Comparison of ENCODE assay signal across 27 cellular contexts in the genomic region with DNA sequence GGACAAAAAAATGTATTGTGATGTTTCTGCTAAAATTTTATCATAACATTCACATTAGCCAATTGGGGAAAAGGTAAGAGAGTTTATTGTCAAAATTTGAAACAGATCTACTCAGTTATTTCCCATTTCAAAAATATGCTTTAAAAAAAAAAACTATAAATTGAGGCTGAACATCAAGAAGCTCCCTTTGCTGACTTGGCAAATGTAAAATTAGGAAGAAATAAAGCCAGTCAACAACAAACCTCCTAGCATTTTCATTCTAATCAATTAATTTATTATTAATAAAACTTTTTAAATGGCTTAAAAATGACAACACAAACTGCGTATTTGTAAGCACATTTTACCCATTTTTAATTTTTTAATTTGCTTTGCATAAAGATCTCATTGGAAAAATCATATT.
"Had no signal": no experiment of that assay in that cellular context is flagged by ENCODE, and none has a peak within 500 bp of the region (broad histone marks: within the 10 kb centered on the region; RNA-seq: fewer than 3 reads in every experiment).

No MANE protein-coding gene starts in this region.

- H3K27me3 Mint-ChIP-seq: dendritic cell treated with granulocyte-macrophage colony-stimulating factor and Interleukin-4, amounts not matched to agents 40 ng/mL and 50 ng/mL, for 4 days; effector memory CD8-positive, alpha-beta T cell had no signal

- H3K27ac ChIP-seq: colonic mucosa, coronary artery, dorsolateral prefrontal cortex, epithelial cell of prostate, esophagus muscularis mucosa, esophagus squamous epithelium, foreskin keratinocyte, gastrocnemius medialis, gastroesophageal sphincter, heart left ventricle, heart right ventricle had no signal

- H3K4me3 ChIP-seq: colonic mucosa, coronary artery, dorsolateral prefrontal cortex, esophagus muscularis mucosa, esophagus squamous epithelium, gastrocnemius medialis, gastroesophageal sphincter, heart left ventricle, heart right ventricle had no signal

- H3K27ac Mint-ChIP-seq: dendritic cell treated with granulocyte-macrophage colony-stimulating factor and Interleukin-4, amounts not matched to agents 40 ng/mL and 50 ng/mL, for 4 days; effector memory CD8-positive, alpha-beta T cell; endodermal cell had no signal

- H3K9me3 Mint-ChIP-seq: dendritic cell treated with granulocyte-macrophage colony-stimulating factor and Interleukin-4, amounts not matched to agents 40 ng/mL and 50 ng/mL, for 4 days; endodermal cell had no signal

- H3K9me3 ChIP-seq: colonic mucosa, esophagus muscularis mucosa, esophagus squamous epithelium, gastrocnemius medialis, gastroesophageal sphincter, heart left ventricle, heart right ventricle had no signal

- H3K4me3 Mint-ChIP-seq: dendritic cell treated with granulocyte-macrophage colony-stimulating factor and Interleukin-4, amounts not matched to agents 40 ng/mL and 50 ng/mL, for 4 days; effector memory CD8-positive, alpha-beta T cell; endodermal cell had no signal

- ATAC-seq: effector memory CD8-positive, alpha-beta T cell; esophagus mucosa; foreskin keratinocyte; gastrocnemius medialis; gastroesophageal sphincter; heart left ventricle; heart right ventricle had no signal

- FAIRE-seq: colon, endothelial cell of umbilical vein had no signal

- H3K36me3 ChIP-seq: colonic mucosa, esophagus muscularis mucosa, esophagus squamous epithelium, gastrocnemius medialis, gastroesophageal sphincter, heart left ventricle, heart right ventricle had no signal

- H3K27me3 ChIP-seq: colonic mucosa, dorsolateral prefrontal cortex, esophagus muscularis mucosa, esophagus squamous epithelium, foreskin keratinocyte, gastrocnemius medialis, gastroesophageal sphincter, heart left ventricle, heart right ventricle had no signal

- DNase-seq: colonic mucosa; cortex of kidney; dermis blood vessel endothelial cell; dorsolateral prefrontal cortex; effector CD4-positive, alpha-beta T cell; effector CD8-positive, alpha-beta T cell; effector memory CD4-positive, alpha-beta T cell; effector memory CD8-positive, alpha-beta T cell; endodermal cell; erythroblast; esophagus squamous epithelium; foreskin fibroblast; foreskin keratinocyte; foreskin melanocyte; gastrocnemius medialis; glutamatergic neuron; head of caudate nucleus; heart left ventricle; heart right ventricle had no signal

- H3K4me1 ChIP-seq: colonic mucosa, esophagus muscularis mucosa, esophagus squamous epithelium, foreskin keratinocyte, gastrocnemius medialis, gastroesophageal sphincter, heart left ventricle, heart right ventricle had no signal
